In genomic region chr5:76443399-76443798, GRCh38 we compare ENCODE assay signal across 1 cellular context.
TF ChIP-seq lines count a peak whose summit lies in the region.

No MANE protein-coding gene starts in this region.

TF ChIP-seq in WTC11, 78 proteins besides CTCF, POLR2A, EP300 and RAD21 (continued from another document):
- TF ChIP-seq ATF3 (CRISPR knock-in tag; conservative IDR thresholded peaks at IDR 0.05) (no peak), ZNF671 (CRISPR knock-in tag; IDR thresholded peaks at IDR 0.05) (no peak)
- TF ChIP-seq, protein P1, sequence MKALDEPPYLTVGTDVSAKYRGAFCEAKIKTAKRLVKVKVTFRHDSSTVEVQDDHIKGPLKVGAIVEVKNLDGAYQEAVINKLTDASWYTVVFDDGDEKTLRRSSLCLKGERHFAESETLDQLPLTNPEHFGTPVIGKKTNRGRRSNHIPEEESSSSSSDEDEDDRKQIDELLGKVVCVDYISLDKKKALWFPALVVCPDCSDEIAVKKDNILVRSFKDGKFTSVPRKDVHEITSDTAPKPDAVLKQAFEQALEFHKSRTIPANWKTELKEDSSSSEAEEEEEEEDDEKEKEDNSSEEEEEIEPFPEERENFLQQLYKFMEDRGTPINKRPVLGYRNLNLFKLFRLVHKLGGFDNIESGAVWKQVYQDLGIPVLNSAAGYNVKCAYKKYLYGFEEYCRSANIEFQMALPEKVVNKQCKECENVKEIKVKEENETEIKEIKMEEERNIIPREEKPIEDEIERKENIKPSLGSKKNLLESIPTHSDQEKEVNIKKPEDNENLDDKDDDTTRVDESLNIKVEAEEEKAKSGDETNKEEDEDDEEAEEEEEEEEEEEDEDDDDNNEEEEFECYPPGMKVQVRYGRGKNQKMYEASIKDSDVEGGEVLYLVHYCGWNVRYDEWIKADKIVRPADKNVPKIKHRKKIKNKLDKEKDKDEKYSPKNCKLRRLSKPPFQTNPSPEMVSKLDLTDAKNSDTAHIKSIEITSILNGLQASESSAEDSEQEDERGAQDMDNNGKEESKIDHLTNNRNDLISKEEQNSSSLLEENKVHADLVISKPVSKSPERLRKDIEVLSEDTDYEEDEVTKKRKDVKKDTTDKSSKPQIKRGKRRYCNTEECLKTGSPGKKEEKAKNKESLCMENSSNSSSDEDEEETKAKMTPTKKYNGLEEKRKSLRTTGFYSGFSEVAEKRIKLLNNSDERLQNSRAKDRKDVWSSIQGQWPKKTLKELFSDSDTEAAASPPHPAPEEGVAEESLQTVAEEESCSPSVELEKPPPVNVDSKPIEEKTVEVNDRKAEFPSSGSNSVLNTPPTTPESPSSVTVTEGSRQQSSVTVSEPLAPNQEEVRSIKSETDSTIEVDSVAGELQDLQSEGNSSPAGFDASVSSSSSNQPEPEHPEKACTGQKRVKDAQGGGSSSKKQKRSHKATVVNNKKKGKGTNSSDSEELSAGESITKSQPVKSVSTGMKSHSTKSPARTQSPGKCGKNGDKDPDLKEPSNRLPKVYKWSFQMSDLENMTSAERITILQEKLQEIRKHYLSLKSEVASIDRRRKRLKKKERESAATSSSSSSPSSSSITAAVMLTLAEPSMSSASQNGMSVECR (CRISPR knock-in tag; IDR thresholded peaks at IDR 0.05; ENCODE audit: borderline replicate concordance): no peak
